2 cellular contexts compared by ENCODE assay signal in genomic region chr7:82435769-82436168, GRCh38.
TF ChIP-seq lines count a peak whose summit lies in the region.

No MANE protein-coding gene starts in this region.

TF ChIP-seq in SK-N-SH treated with all-trans-retinoic acid at 6 μM for 48 hours, 23 proteins besides CTCF, POLR2A, EP300 and RAD21:
- no peak for TF ChIP-seq CREB5 (CRISPR knock-in tag; IDR thresholded peaks at IDR 0.05; ENCODE audit: low read depth)
- TF ChIP-seq GLIS3 (CRISPR knock-in tag; IDR thresholded peaks at IDR 0.05) = no peak
- no peak for TF ChIP-seq OSR1 (CRISPR knock-in tag; IDR thresholded peaks at IDR 0.05)
TF ChIP-seq in SK-N-SH treated with all-trans-retinoic acid at 6 μM for 48 hours: peak in this region for 0.

TF ChIP-seq in GM12878, 131 proteins besides CTCF, POLR2A, EP300 and RAD21 (continued from another document):
- TF ChIP-seq, protein P1, sequence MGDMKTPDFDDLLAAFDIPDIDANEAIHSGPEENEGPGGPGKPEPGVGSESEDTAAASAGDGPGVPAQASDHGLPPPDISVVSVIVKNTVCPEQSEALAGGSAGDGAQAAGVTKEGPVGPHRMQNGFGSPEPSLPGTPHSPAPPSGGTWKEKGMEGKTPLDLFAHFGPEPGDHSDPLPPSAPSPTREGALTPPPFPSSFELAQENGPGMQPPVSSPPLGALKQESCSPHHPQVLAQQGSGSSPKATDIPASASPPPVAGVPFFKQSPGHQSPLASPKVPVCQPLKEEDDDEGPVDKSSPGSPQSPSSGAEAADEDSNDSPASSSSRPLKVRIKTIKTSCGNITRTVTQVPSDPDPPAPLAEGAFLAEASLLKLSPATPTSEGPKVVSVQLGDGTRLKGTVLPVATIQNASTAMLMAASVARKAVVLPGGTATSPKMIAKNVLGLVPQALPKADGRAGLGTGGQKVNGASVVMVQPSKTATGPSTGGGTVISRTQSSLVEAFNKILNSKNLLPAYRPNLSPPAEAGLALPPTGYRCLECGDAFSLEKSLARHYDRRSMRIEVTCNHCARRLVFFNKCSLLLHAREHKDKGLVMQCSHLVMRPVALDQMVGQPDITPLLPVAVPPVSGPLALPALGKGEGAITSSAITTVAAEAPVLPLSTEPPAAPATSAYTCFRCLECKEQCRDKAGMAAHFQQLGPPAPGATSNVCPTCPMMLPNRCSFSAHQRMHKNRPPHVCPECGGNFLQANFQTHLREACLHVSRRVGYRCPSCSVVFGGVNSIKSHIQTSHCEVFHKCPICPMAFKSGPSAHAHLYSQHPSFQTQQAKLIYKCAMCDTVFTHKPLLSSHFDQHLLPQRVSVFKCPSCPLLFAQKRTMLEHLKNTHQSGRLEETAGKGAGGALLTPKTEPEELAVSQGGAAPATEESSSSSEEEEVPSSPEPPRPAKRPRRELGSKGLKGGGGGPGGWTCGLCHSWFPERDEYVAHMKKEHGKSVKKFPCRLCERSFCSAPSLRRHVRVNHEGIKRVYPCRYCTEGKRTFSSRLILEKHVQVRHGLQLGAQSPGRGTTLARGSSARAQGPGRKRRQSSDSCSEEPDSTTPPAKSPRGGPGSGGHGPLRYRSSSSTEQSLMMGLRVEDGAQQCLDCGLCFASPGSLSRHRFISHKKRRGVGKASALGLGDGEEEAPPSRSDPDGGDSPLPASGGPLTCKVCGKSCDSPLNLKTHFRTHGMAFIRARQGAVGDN (IDR thresholded peaks at IDR 0.05) = no peak
- TF ChIP-seq CHD4 (IDR thresholded peaks at IDR 0.05) = no peak
